Comparison of ENCODE assay signal across 25 cellular contexts in the genomic region with DNA sequence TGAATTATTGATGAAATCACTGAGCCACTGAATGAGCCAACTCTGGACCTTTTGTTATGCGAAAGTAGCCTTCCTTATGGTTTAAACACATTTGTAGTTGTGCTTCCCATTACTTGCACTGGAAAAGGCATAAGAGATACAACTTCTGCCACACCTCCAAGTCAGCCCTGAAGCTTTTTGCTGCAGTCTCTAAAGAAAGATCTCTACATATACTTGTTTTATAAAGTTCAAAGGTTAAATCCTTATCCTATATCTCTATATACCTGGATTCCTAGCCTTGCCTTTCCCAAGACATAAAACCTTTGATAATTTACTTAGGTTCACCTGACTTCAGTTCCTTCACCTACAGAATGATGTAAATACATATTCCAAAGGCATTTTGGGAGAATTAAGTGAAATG.
A peak's percentile ranks its signal among the peaks of the same experiment; 100 is the strongest.
DNase-seq lines count a peak whose midpoint lies in the region; ATAC-seq, FAIRE-seq and TF ChIP-seq lines count a peak whose summit lies in the region.
"Had no signal": no experiment of that assay in that cellular context is flagged by ENCODE, and none has a peak within 500 bp of the region (broad histone marks: within the 10 kb centered on the region; RNA-seq: fewer than 3 reads in every experiment).

No MANE protein-coding gene starts in this region.

- H3K9me1 ChIP-seq in keratinocyte (ENCODE audit: control insufficient read depth, extremely low read depth, insufficient read depth, low read length): no peaks in the 10 kb centered on the region

- ATAC-seq in left colon: peak; percentile 92
- ATAC-seq: GM12878 had no signal

- dilution Hi-C loops in keratinocyte (cut with MboI; ENCODE audit: extremely low pct_ligation_motif_present, low sequenced_read_pairs): no loop called here

- H3K79me2 ChIP-seq in keratinocyte (ENCODE audit: control insufficient read depth, insufficient read depth, low read length): peaks cover 29% of the 10 kb centered on the region

- no peak for TF ChIP-seq CTCF in keratinocyte (optimal IDR thresholded peaks at IDR 0.05 in 1 of 3, IDR thresholded peaks at IDR 0.05 in 1 of 3, conservative IDR thresholded peaks at IDR 0.05 in 1 of 3; ENCODE audit: extremely low read depth in 1 of 3, insufficient read depth in 2 of 3, low read length in 3 of 3)

- WGBS in small intestine, 3 donors: 0 to 4% (median 3%) methylated on average over 1 of the region's 1 CpG

- no peaks in the 10 kb centered on the region for H4K20me1 ChIP-seq in keratinocyte (ENCODE audit: control insufficient read depth, extremely low read depth, insufficient read depth, low read length)
- H4K20me1 ChIP-seq: BLaER1 had no signal

- DNase-seq in keratinocyte (ENCODE audit: low read depth, low spot score) (no peak), left colon (no peak), small intestine (peak; percentile 35), GOT3 (lab: John Stamatoyannopoulos, UW) (no peak), NCI-H446 (lab: John Stamatoyannopoulos, UW) (no peak)
- DNase-seq: 8988T; ACHN; BE2C; C1 segment of cervical spinal cord; CD4-positive, alpha-beta memory T cell; CD4-positive, CD25-positive, alpha-beta regulatory T cell; CD8-positive, alpha-beta memory T cell; COR-L47; DMS 273 treated with DMSO at 0.1 percent for 48 hours; DMS153; DMS53; DMS79; DND-41; EL; GDM1 had no signal

- H3K27me3 ChIP-seq in keratinocyte (ENCODE audit: control insufficient read depth, extremely low read depth, insufficient read depth, low read length): no peaks in the 10 kb centered on the region
- H3K27me3 ChIP-seq in small intestine (ENCODE audit: control insufficient read depth in 2 of 2, insufficient read depth in 2 of 2, low read length in 2 of 2): no peaks in the 10 kb centered on the region
- H3K27me3 ChIP-seq: BE2C, BLaER1 had no signal

- H3K4me2 ChIP-seq in keratinocyte (ENCODE audit: control insufficient read depth, extremely low read depth, insufficient read depth, low read depth, low read length): no peak overlapping the region
- H3K4me2 ChIP-seq: BLaER1 had no signal

- no peak overlapping the region for H3K4me3 ChIP-seq in keratinocyte (ENCODE audit: control insufficient read depth in 2 of 3, extremely low read depth in 1 of 3, insufficient read depth in 2 of 3, low read depth in 1 of 3, low read length in 3 of 3)
- no peak overlapping the region for H3K4me3 ChIP-seq in small intestine (ENCODE audit: low read depth in 1 of 2, low read length in 2 of 2)
- H3K4me3 ChIP-seq: BLaER1, GM12878 had no signal

- no peak overlapping the region for H3K9ac ChIP-seq in keratinocyte (ENCODE audit: control insufficient read depth, extremely low read depth, insufficient read depth, low read length)
- H3K9ac ChIP-seq: BLaER1 had no signal

- H3K27ac ChIP-seq in keratinocyte (ENCODE audit: control insufficient read depth, insufficient read depth, low read length): no peak overlapping the region
- H3K27ac ChIP-seq in small intestine (ENCODE audit: low read depth in 1 of 2, low read length in 1 of 2): no peak overlapping the region
- H3K27ac ChIP-seq: BLaER1 had no signal

- H3K36me3 ChIP-seq in keratinocyte (ENCODE audit: control insufficient read depth in 2 of 2, extremely low read depth in 1 of 2, insufficient read depth in 2 of 2, low read length in 2 of 2) (no peaks in the 10 kb centered on the region), small intestine (ENCODE audit: control insufficient read depth in 2 of 2, insufficient read depth in 2 of 2, low read length in 2 of 2) (no peaks in the 10 kb centered on the region)
- H3K36me3 ChIP-seq: BE2C, BLaER1 had no signal

- H3K4me1 ChIP-seq in keratinocyte (ENCODE audit: control insufficient read depth, extremely low read depth, insufficient read depth, low read length): no peaks in the 10 kb centered on the region
- no peaks in the 10 kb centered on the region for H3K4me1 ChIP-seq in small intestine (ENCODE audit: control insufficient read depth in 2 of 2, insufficient read depth in 1 of 2, low read depth in 1 of 2, low read length in 1 of 2)
- H3K4me1 ChIP-seq: BE2C, BLaER1 had no signal

- intact Hi-C loops in left colon (cut with DNase I, micrococcal nuclease): no loop called here

- H2AFZ ChIP-seq in keratinocyte (ENCODE audit: control insufficient read depth, low read length): no peak overlapping the region

- FAIRE-seq in keratinocyte (lab: Jason Lieb, UNC) (peak; percentile 34), small intestine (lab: Jason Lieb, UNC) (no peak)
- FAIRE-seq: A204.1, GM12878, GM12892, GM18507 had no signal

- no peaks in the 10 kb centered on the region for H3K9me3 ChIP-seq in keratinocyte (ENCODE audit: control insufficient read depth, low read depth, low read length)
- H3K9me3 ChIP-seq in small intestine (ENCODE audit: control insufficient read depth, low read depth): no peaks in the 10 kb centered on the region
- H3K9me3 ChIP-seq: BE2C, BLaER1 had no signal
